In genomic region chr7:122578350-122578749, GRCh38 we compare ENCODE assay signal across 7 cellular contexts.
"Had no signal": no experiment of that assay in that cellular context is flagged by ENCODE, and none has a peak within 500 bp of the region (broad histone marks: within the 10 kb centered on the region; RNA-seq: fewer than 3 reads in every experiment).

No MANE protein-coding gene starts in this region.

- FAIRE-seq: HTR-8/SVneo, K562 had no signal

- DNase-seq: GM23248, H7, HCEC 1CT, IMR-90, KG1 had no signal

- H3K9ac ChIP-seq: GM23248 had no signal

- H3K27ac ChIP-seq: GM23248 had no signal

- H3K4me3 ChIP-seq: GM23248, K562 had no signal

- H2AFZ ChIP-seq: GM23248 had no signal
